In the genomic region with DNA sequence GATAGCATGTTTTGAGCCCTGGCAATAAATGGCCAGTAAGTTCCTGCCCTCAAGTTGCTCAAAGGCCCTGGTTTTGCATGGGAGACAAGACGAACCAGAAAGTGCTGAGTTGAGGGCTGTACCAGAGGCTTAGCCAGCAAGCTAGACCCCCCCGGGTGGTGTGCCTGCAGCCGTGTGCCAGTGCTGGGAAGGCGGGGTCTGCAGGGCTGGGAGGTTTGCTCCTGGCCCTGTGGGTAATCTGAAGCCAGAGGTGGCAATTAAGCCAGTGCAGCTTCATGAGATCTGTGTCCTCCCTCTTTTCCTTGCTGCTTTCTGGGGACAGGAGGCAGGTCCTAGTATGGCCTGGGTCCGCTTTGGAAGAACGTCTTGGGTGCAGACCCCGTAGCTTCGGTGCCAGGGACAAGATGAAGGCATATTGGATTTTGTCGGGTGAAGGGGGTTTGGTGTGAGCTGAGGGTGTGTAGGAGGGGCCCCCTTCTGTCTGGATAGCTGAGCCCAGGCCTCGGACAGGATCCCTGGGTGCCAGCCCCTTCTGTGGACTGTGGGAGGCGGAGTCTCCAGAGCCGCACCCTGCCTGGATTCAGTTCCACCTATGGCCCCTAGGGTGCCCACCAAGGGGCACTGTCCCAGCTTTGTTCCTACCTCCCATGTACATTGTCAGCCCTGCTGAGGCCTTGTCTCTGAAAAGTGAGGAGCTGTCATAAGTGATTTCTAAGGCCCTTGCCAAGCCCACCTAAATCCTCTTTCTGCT, we compare ENCODE assay signal across 9 cellular contexts. TPM values are rescaled to one million over a fixed set of nuclear protein-coding genes. Genes with fewer than 3 reads are reported as not detected.
DNase-seq lines count a peak whose midpoint lies in the region; ATAC-seq, FAIRE-seq and TF ChIP-seq lines count a peak whose summit lies in the region.
"Had no signal": no experiment of that assay in that cellular context is flagged by ENCODE, and none has a peak within 500 bp of the region (broad histone marks: within the 10 kb centered on the region; RNA-seq: fewer than 3 reads in every experiment).

No MANE protein-coding gene starts in this region.

- dilution Hi-C loops in endothelial cell of umbilical vein (cut with MboI; ENCODE audit: extremely low pct_ligation_motif_present, low sequenced_read_pairs), result no loop called here

- TF ChIP-seq POLR2A in endothelial cell of umbilical vein (IDR thresholded peaks at IDR 0.05; ENCODE audit: low read depth, low read length), result no peak

- H3K4me3 ChIP-seq in endothelial cell of umbilical vein (replicated peaks in 1 of 3; ENCODE audit: insufficient read depth in 1 of 3, low read depth in 1 of 3, low read length in 3 of 3), result no peak overlapping the region

- CTCF ChIA-PET in activated CD8-positive, alpha-beta memory T cell treated with anti-CD3 and anti-CD28 coated beads, Interleukin-2, amount 10 ng/mL, durations not matched to agents 7 days and 5 days (lab: Charles Lee), result interaction anchor here (0.7 to 1.3 kb wide), 6 partner anchors 10 to 62 kb away, joined by 3 to 5 read pairs (median 4); no protein-coding TSS in a partner anchor
- CTCF ChIA-PET in endothelial cell of umbilical vein (lab: Charles Lee), result interaction anchor here (0.6 to 9.0 kb wide), 8 partner anchors 9 to 45 kb away, joined by 3 to 106 read pairs (median 11); a partner anchor contains a TSS

- H3K4me1 ChIP-seq in endothelial cell of umbilical vein (ENCODE audit: control insufficient read depth, extremely low read depth, insufficient read depth, low read length), result peaks cover 64% of the 10 kb centered on the region

- POLR2A ChIA-PET in endothelial cell of umbilical vein (lab: Charles Lee), result no interaction called here

- DNase-seq in activated CD8-positive, alpha-beta memory T cell treated with anti-CD3 and anti-CD28 coated beads, Interleukin-2, amount 10 ng/mL, durations not matched to agents 7 days and 5 days, result no peak
- no peak for DNase-seq in activated CD8-positive, alpha-beta memory T cell treated with anti-CD3 and anti-CD28 coated beads for 24 hours
- DNase-seq in NCI-H2171 treated with DMSO at 0.1 percent for 48 hours (lab: John Stamatoyannopoulos, UW), result peak; percentile 78
- no peak for DNase-seq in endothelial cell of umbilical vein (ENCODE audit: low read depth, low spot score)
- DNase-seq in type B pancreatic cell (ENCODE audit: extremely low spot score, unreplicated experiment), result no peak
- DNase-seq in stimulated activated naive CD4-positive, alpha-beta T cell treated with Interleukin-2 at 50 U/mL for 16 hours (lab: John Stamatoyannopoulos, UW), result no peak
- DNase-seq in ecto neural progenitor cell (ENCODE audit: low spot score), result no peak
- no peak for DNase-seq in EL

- no peak overlapping the region for H2AFZ ChIP-seq in endothelial cell of umbilical vein (ENCODE audit: low read depth, low read length)

- H3K36me3 Mint-ChIP-seq in activated CD8-positive, alpha-beta memory T cell treated with anti-CD3 and anti-CD28 coated beads, Interleukin-2, amount 10 ng/mL, durations not matched to agents 7 days and 5 days, result no peaks in the 10 kb centered on the region
- H3K36me3 Mint-ChIP-seq in type B pancreatic cell, result no peaks in the 10 kb centered on the region

- no peak overlapping the region for H3K27ac Mint-ChIP-seq in activated CD8-positive, alpha-beta memory T cell treated with anti-CD3 and anti-CD28 coated beads, Interleukin-2, amount 10 ng/mL, durations not matched to agents 7 days and 5 days
- peak overlapping the region; percentile 46 for H3K27ac Mint-ChIP-seq in type B pancreatic cell

- H3K4me3 Mint-ChIP-seq in activated CD8-positive, alpha-beta memory T cell treated with anti-CD3 and anti-CD28 coated beads, Interleukin-2, amount 10 ng/mL, durations not matched to agents 7 days and 5 days, result no peak overlapping the region
- no peak overlapping the region for H3K4me3 Mint-ChIP-seq in type B pancreatic cell

- no peak for FAIRE-seq in endothelial cell of umbilical vein (lab: Jason Lieb, UNC)
- FAIRE-seq: endometrium had no signal

- H3K4me2 ChIP-seq in endothelial cell of umbilical vein (ENCODE audit: insufficient read depth, low read length), result no peak overlapping the region

- H3K27me3 ChIP-seq in endothelial cell of umbilical vein (ENCODE audit: control insufficient read depth in 2 of 2, insufficient read depth in 2 of 2, low read length in 2 of 2), result no peaks in the 10 kb centered on the region

- peak; percentile 16 to 25 for TF ChIP-seq CTCF in endothelial cell of umbilical vein (IDR thresholded peaks at IDR 0.05; ENCODE audit: extremely low read depth in 1 of 2, insufficient read depth in 1 of 2, low read depth in 1 of 2, low read length in 2 of 2)
- TF ChIP-seq CTCF in type B pancreatic cell (conservative IDR thresholded peaks at IDR 0.05), result peak; percentile 68

- no peaks in the 10 kb centered on the region for H3K36me3 ChIP-seq in endothelial cell of umbilical vein (ENCODE audit: control insufficient read depth in 2 of 2, extremely low read depth in 1 of 2, insufficient read depth in 2 of 2, low read length in 2 of 2)

- H4K20me1 ChIP-seq in endothelial cell of umbilical vein (replicated peaks; ENCODE audit: control insufficient read depth, extremely low read depth, insufficient read depth, low read length), result no peaks in the 10 kb centered on the region

- no peaks in the 10 kb centered on the region for H3K79me2 ChIP-seq in endothelial cell of umbilical vein (ENCODE audit: control insufficient read depth, insufficient read depth, low read length)

- peaks cover 64% of the 10 kb centered on the region for H3K27me3 Mint-ChIP-seq in activated CD8-positive, alpha-beta memory T cell treated with anti-CD3 and anti-CD28 coated beads, Interleukin-2, amount 10 ng/mL, durations not matched to agents 7 days and 5 days
- H3K27me3 Mint-ChIP-seq in type B pancreatic cell, result peaks cover 8% of the 10 kb centered on the region

- BruUV-seq in endothelial cell of umbilical vein (replicated peaks; lab: Mats Ljungman, UMichigan), result no TSS peak

- no peaks in the 10 kb centered on the region for H3K9me3 Mint-ChIP-seq in activated CD8-positive, alpha-beta memory T cell treated with anti-CD3 and anti-CD28 coated beads, Interleukin-2, amount 10 ng/mL, durations not matched to agents 7 days and 5 days (ENCODE audit: low read depth)
- H3K9me3 Mint-ChIP-seq in type B pancreatic cell, result no peaks in the 10 kb centered on the region

- ATAC-seq in activated CD8-positive, alpha-beta memory T cell treated with anti-CD3 and anti-CD28 coated beads, Interleukin-2, amount 10 ng/mL, durations not matched to agents 7 days and 5 days, result peak; percentile 45

- H3K9me1 ChIP-seq in endothelial cell of umbilical vein (replicated peaks; ENCODE audit: control insufficient read depth, extremely low read depth, insufficient read depth, low read length), result no peaks in the 10 kb centered on the region

- intact Hi-C loops in endothelial cell of umbilical vein (cut with micrococcal nuclease), result no loop called here

- no peak overlapping the region for H3K27ac ChIP-seq in endothelial cell of umbilical vein (ENCODE audit: insufficient read depth, low read depth, low read length)

- peaks cover 2% of the 10 kb centered on the region for H3K4me1 Mint-ChIP-seq in activated CD8-positive, alpha-beta memory T cell treated with anti-CD3 and anti-CD28 coated beads, Interleukin-2, amount 10 ng/mL, durations not matched to agents 7 days and 5 days
- peaks cover 75% of the 10 kb centered on the region for H3K4me1 Mint-ChIP-seq in type B pancreatic cell (ENCODE audit: unreplicated experiment)

- H3K9me3 ChIP-seq in endothelial cell of umbilical vein (replicated peaks; ENCODE audit: control insufficient read depth, insufficient read depth, low read length), result no peaks in the 10 kb centered on the region

- H3K9ac ChIP-seq in endothelial cell of umbilical vein (replicated peaks; ENCODE audit: extremely low read depth, insufficient read depth, low read length), result no peak overlapping the region

TF ChIP-seq in endothelial cell of umbilical vein, 7 proteins besides CTCF, POLR2A, EP300 and RAD21:
- TF ChIP-seq POLR2AphosphoS5 (IDR thresholded peaks at IDR 0.05; ENCODE audit: insufficient read depth, low read depth, low read length), result no peak
- no peak for TF ChIP-seq JUN (IDR thresholded peaks at IDR 0.05; ENCODE audit: borderline replicate concordance, insufficient read depth, insufficient read length, low read depth)
- no peak for TF ChIP-seq FOS (IDR thresholded peaks at IDR 0.05; ENCODE audit: borderline replicate concordance, insufficient read depth, low read length)
- no peak for TF ChIP-seq GATA2 (IDR thresholded peaks at IDR 0.05; ENCODE audit: insufficient read depth, insufficient read length, low read depth, low read length)
- TF ChIP-seq EZH2 (IDR thresholded peaks at IDR 0.05; ENCODE audit: borderline replicate concordance, low read depth, low read length, severe bottlenecking), result no peak
- no peak for TF ChIP-seq MYC (IDR thresholded peaks at IDR 0.05; ENCODE audit: low read depth, low read length)
- TF ChIP-seq, protein P1, sequence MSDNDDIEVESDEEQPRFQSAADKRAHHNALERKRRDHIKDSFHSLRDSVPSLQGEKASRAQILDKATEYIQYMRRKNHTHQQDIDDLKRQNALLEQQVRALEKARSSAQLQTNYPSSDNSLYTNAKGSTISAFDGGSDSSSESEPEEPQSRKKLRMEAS (IDR thresholded peaks at IDR 0.05; ENCODE audit: insufficient read depth, insufficient read length), result no peak

RNA-seq across cellular contexts. Expression of a gene that starts 15.6 kb away (rescaled TPM):
- under 1 TPM; 0.12 to 0.40 TPM for total RNA-seq in activated CD8-positive, alpha-beta memory T cell treated with anti-CD3 and anti-CD28 coated beads, Interleukin-2, amount 10 ng/mL, durations not matched to agents 7 days and 5 days
- total RNA-seq in endothelial cell of umbilical vein (12.7 and 12.8 TPM in 2 replicates), type B pancreatic cell (ENCODE audit: low replicate concordance) (1.8 and 13.7 TPM in 2 replicates)
- 10.3 and 13.8 TPM in 2 replicates for polyA plus RNA-seq in endothelial cell of umbilical vein
- polyA plus RNA-seq in endothelial cell of umbilical vein (2011; cell fraction: cytosol; rRNA removed), result 8.9 and 11.0 TPM in 2 replicates
- polyA plus RNA-seq in endothelial cell of umbilical vein (2011; cell fraction: nucleus; rRNA removed), result 9.6 and 9.7 TPM in 2 replicates
- polyA plus RNA-seq in endothelial cell of umbilical vein (2012), result 12.4 and 23.6 TPM in 2 replicates
- polyA minus RNA-seq in endothelial cell of umbilical vein, result 10.8 and 11.7 TPM in 2 replicates
- 7.1 TPM for polyA minus RNA-seq in endothelial cell of umbilical vein (2011; cell fraction: cytosol; rRNA and poly(A)+ RNA removed)
- polyA minus RNA-seq in endothelial cell of umbilical vein (2011; cell fraction: nucleus; rRNA and poly(A)+ RNA removed), result 11.9 and 15.4 TPM in 2 replicates
